1 cellular context compared by ENCODE assay signal in the genomic region with DNA sequence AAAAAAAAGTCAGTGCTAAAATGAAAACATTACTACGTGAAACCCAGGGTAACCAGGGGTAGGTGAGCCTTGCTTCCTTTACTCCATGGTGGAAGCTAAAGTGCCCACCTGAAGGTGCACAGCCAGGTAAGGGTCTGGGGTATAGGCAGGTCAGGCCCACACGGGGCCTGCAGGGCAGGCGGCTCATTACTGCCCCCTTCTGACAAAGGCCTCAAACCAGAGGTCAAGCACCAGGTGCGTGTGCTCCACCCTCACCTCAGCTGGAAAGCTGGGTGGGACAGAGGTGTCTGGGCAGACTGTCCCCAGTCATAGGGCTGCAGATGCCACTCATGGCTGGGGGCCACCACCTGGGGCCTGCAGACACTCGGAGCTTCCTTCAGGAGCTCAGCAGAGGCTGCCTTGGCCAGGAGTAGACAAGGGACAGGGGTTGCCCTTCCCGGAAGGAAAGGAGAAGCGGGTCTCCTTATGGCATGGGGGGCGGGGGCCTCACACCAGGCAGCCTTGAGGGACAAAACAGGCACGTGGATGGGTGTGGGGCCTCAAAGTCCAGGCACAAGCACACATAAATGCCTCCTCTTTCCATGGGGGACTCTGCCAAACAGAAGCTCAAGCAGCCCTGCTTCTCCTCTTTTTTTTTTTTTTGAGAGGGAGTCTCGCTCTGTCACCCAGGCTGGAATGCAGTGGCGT.
TF ChIP-seq lines count a peak whose summit lies in the region.

No MANE protein-coding gene starts in this region.

TF ChIP-seq in K562, 482 proteins besides CTCF, POLR2A, EP300 and RAD21:
- no peak for TF ChIP-seq ZNF212 (CRISPR knock-in tag; IDR thresholded peaks at IDR 0.05)
- TF ChIP-seq ZFX (CRISPR knock-in tag; IDR thresholded peaks at IDR 0.05): peak; percentile 17; the same call in 1 of the 2 replicates
- TF ChIP-seq SMAD4 (CRISPR knock-in tag; conservative IDR thresholded peaks at IDR 0.05): 0 out of 2 replicates have a peak, but pooled peaks have one; percentile 9
- TF ChIP-seq ZNF384 (IDR thresholded peaks at IDR 0.05; ENCODE audit: low read depth, low read length): peak; percentile 34; the same call in 1 of the 2 replicates
- TF ChIP-seq, protein P1, sequence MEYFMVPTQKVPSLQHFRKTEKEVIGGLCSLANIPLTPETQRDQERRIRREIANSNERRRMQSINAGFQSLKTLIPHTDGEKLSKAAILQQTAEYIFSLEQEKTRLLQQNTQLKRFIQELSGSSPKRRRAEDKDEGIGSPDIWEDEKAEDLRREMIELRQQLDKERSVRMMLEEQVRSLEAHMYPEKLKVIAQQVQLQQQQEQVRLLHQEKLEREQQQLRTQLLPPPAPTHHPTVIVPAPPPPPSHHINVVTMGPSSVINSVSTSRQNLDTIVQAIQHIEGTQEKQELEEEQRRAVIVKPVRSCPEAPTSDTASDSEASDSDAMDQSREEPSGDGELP (CRISPR knock-in tag; IDR thresholded peaks at IDR 0.05; ENCODE audit: borderline replicate concordance): peak; percentile 33; the same call in 1 of the 2 replicates
